In the genomic region with DNA sequence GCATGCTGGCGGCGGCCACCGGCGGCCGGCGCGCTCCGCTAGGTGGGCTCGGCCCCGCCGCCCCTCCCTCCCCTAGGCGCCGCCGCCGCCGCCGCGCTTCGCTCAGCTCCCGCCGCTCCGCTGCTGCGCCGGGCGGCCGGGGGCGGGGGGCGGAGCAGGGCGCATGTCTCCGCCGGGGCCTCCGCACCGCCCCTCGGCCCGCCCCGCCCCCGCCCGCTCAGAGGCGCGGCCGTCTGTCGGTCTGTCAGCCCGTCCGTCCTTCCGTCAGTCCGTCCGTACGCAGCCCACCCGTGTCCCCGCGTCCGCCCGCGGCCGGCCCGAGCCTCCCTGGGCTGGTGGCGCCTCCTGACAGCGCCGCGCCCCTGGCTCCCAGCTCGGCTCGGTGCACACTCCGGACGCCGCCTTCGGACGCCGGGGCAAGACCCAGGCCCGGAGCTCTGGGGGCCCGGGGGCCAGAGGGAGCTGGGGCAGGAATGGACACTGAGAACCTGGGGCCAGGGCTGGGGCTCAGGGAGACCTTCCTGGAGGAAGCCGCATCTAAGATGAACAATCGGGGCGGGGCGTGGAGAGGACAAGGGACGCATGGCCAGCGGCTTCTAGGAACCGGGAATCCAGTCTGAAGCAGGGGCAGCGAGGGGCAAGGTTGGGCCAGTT, we compare ENCODE assay signal across 8 cellular contexts. TPM values are rescaled to one million over a fixed set of nuclear protein-coding genes. Genes with fewer than 3 reads are reported as not detected.
DNase-seq lines count a peak whose midpoint lies in the region; ATAC-seq and TF ChIP-seq lines count a peak whose summit lies in the region.

TSS of gene GPR153 (minus strand) at position 138 of the 654 bp plus-strand sequence. CDS start 6,193 bp downstream, outside the sequence.

- H3K9me3 ChIP-seq in left lung, result no peaks in the 10 kb centered on the region

- intact Hi-C loops in left lung (cut with DNase I), result no loop called here

- ATAC-seq in HG02885 (IDR thresholded peaks at IDR 0.05; ENCODE audit: poor library complexity, unreplicated experiment) (peak; percentile 51), left lung (peak; percentile 72), HG02623 (IDR thresholded peaks at IDR 0.05; ENCODE audit: unreplicated experiment) (no peak)

- no peaks in the 10 kb centered on the region for H3K4me1 Mint-ChIP-seq in T-helper 2 cell treated with Interferon-gamma antibody and Interleukin-4, amounts not matched to agents 5 μg/mL and 100 μg/mL, for 36 hours (ENCODE audit: low read depth)

- no peaks in the 10 kb centered on the region for H3K9me3 Mint-ChIP-seq in T-helper 2 cell treated with Interferon-gamma antibody and Interleukin-4, amounts not matched to agents 5 μg/mL and 100 μg/mL, for 36 hours

- peaks cover 17% of the 10 kb centered on the region for H3K27me3 Mint-ChIP-seq in T-helper 2 cell treated with Interferon-gamma antibody and Interleukin-4, amounts not matched to agents 5 μg/mL and 100 μg/mL, for 36 hours (ENCODE audit: low read depth)

- in situ Hi-C loops in T47D (cut with HindIII; ENCODE audit: low pct_unique_long_range_greater_than_20kb, low sequenced_read_pairs), result no loop called here

- peak; percentile 70 for DNase-seq in COLO668 (lab: John Stamatoyannopoulos, UW; ENCODE audit: unreplicated experiment)
- DNase-seq in T-helper 2 cell treated with Interferon-gamma antibody and Interleukin-4, amounts not matched to agents 5 μg/mL and 100 μg/mL, for 36 hours (ENCODE audit: low spot score), result peak; percentile 60
- peak; percentile 34 to 39 for DNase-seq in T47D (ENCODE audit: low read depth in 1 of 2, low spot score in 1 of 2)
- no peak for DNase-seq in left lung
- DNase-seq in stimulated activated CD4-positive, alpha-beta T cell treated with anti-CD3 and anti-CD28 coated beads, TNF-alpha, amount 100 ng/mL, for 4 hours (ENCODE audit: low read depth in 3 of 3), result peak; percentile 28 to 44 (median 33)
- no peak for DNase-seq in A172 (ENCODE audit: low spot score)

- peak within 1 kb of the TSS; percentile 63 for H3K4me3 Mint-ChIP-seq in T-helper 2 cell treated with Interferon-gamma antibody and Interleukin-4, amounts not matched to agents 5 μg/mL and 100 μg/mL, for 36 hours

- no peaks in the 10 kb centered on the region for H3K36me3 ChIP-seq in left lung

- H3K4me1 ChIP-seq in left lung, result peaks cover 6 to 26% of the 10 kb centered on the region in 2 donors

- H3K27me3 ChIP-seq in left lung, result peaks cover 0 to 69% of the 10 kb centered on the region in 2 donors

- H3K27ac ChIP-seq in left lung, result peak within 1 kb of the TSS in 1 of 2 donors; percentile 44

- no peaks in the 10 kb centered on the region for H3K36me3 Mint-ChIP-seq in T-helper 2 cell treated with Interferon-gamma antibody and Interleukin-4, amounts not matched to agents 5 μg/mL and 100 μg/mL, for 36 hours (ENCODE audit: low read depth)

- TF ChIP-seq CTCF in left lung (IDR thresholded peaks at IDR 0.05), result no peak

- peak within 1 kb of the TSS; percentile 52 to 61 for H3K4me3 ChIP-seq in left lung

- H3K27ac Mint-ChIP-seq in T-helper 2 cell treated with Interferon-gamma antibody and Interleukin-4, amounts not matched to agents 5 μg/mL and 100 μg/mL, for 36 hours, result no peak within 1 kb of the TSS

RNA-seq across cellular contexts. Expression of gene GPR153, which starts in this region (rescaled TPM):
- total RNA-seq in left lung, result 10 to 100 TPM; 15.3 to 16.4 TPM
- total RNA-seq in A172 (2014; rRNA removed; shearing (Covaris generic)), result 4.1 and 5.0 TPM in 2 replicates

Comparison
In these comparisons a context has a peak if more than half of its experiments do, and no peak if none do; other contexts are left out.
1. DNase-seq: peak in COLO668 (single experiment), T-helper 2 cell treated with Interferon-gamma antibody and Interleukin-4, amounts not matched to agents 5 μg/mL and 100 μg/mL, for 36 hours (single experiment), T47D (2 of 2) and stimulated activated CD4-positive, alpha-beta T cell treated with anti-CD3 and anti-CD28 coated beads, TNF-alpha, amount 100 ng/mL, for 4 hours (3 of 3); none in left lung (0 of 2) and A172 (single experiment).